In the genomic region with DNA sequence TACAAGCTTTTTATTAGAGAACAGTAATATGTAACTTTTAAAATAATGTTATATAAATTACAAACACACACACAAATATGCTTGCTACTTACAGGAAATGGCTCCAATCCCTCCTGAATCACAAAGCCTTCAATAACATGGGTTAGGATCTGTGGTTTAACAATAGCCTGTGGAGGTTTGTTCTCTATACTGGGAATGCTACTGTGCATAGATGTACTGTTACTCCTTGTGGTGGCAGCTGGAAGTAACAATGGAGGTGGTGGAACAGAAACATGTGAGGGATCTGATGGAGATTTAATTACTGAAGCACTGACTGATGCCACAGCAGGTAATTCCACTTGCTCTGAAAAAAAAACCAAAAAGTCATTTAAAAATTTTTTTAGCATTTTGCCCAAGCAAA, we compare ENCODE assay signal across 13 cellular contexts.
DNase-seq lines count a peak whose midpoint lies in the region; TF ChIP-seq lines count a peak whose summit lies in the region.
"Had no signal": no experiment of that assay in that cellular context is flagged by ENCODE, and none has a peak within 500 bp of the region (broad histone marks: within the 10 kb centered on the region; RNA-seq: fewer than 3 reads in every experiment).

No MANE protein-coding gene starts in this region.

- POLR2A ChIA-PET in A673 (lab: Charles Lee; ENCODE audit: low non-redundant PET) (no interaction called here), RWPE1 (lab: Yijun Ruan, JAX; ENCODE audit: low non-redundant PET) (no interaction called here)

- peak; percentile 35; the same call in 1 of the 2 replicates for TF ChIP-seq CTCF in A673 (conservative IDR thresholded peaks at IDR 0.05; ENCODE audit: low read depth, low read length)
- TF ChIP-seq CTCF in GM12865 (IDR thresholded peaks at IDR 0.05; ENCODE audit: insufficient read depth, low read depth, low read length, missing control alignments): peak; percentile 14
- no peak for TF ChIP-seq CTCF in RWPE1 (conservative IDR thresholded peaks at IDR 0.05; ENCODE audit: low read depth)
- TF ChIP-seq CTCF in fibroblast of pulmonary artery (IDR thresholded peaks at IDR 0.05; ENCODE audit: low read length, missing control alignments): peak; percentile 44
- TF ChIP-seq CTCF in esophagus muscularis mucosa (IDR thresholded peaks at IDR 0.05): peak in 1 of 3 experiments; percentile 6

- H3K4me1 ChIP-seq in A673 (ENCODE audit: insufficient read depth, low read length, poor library complexity, severe bottlenecking): peaks cover 10% of the 10 kb centered on the region
- H3K4me1 ChIP-seq in esophagus muscularis mucosa: no peaks in the 10 kb centered on the region
- H3K4me1 ChIP-seq: SJCRH30 had no signal

- intact Hi-C loops in A673 (cut with micrococcal nuclease; ENCODE audit: unreplicated experiment): no loop called here
- intact Hi-C loops in esophagus muscularis mucosa (cut with DNase I): no loop called here

- BruUV-seq in A673 (replicated peaks; lab: Mats Ljungman, UMichigan): no TSS peak

- H3K27me3 ChIP-seq in A673 (replicated peaks; ENCODE audit: insufficient read depth, low read depth, low read length, poor library complexity) (no peaks in the 10 kb centered on the region), esophagus muscularis mucosa (no peaks in the 10 kb centered on the region)
- H3K27me3 ChIP-seq: SJCRH30 had no signal

- H3K9me3 ChIP-seq in A673 (ENCODE audit: low read depth, low read length, poor library complexity, severe bottlenecking): no peaks in the 10 kb centered on the region
- H3K9me3 ChIP-seq in esophagus muscularis mucosa: no peaks in the 10 kb centered on the region
- H3K9me3 ChIP-seq: SJCRH30 had no signal

- H3K27ac ChIP-seq in A673 (ENCODE audit: low read depth, low read length, poor library complexity, severe bottlenecking) (no peak overlapping the region), RWPE1 (no peak overlapping the region), esophagus muscularis mucosa (replicated peaks in 1 of 4) (no peak overlapping the region)
- H3K27ac ChIP-seq: SJCRH30 had no signal

- no peak for TF ChIP-seq POLR2A in esophagus muscularis mucosa (IDR thresholded peaks at IDR 0.05; ENCODE audit: low read depth)

- H3K4me3 ChIP-seq in A673 (ENCODE audit: low read depth, low read length, poor library complexity, severe bottlenecking) (no peak overlapping the region), GM12865 (ENCODE audit: low read depth, low read length) (no peak overlapping the region), fibroblast of pulmonary artery (replicated peaks; ENCODE audit: low read depth, low read length) (no peak overlapping the region), esophagus muscularis mucosa (no peak overlapping the region)
- H3K4me3 ChIP-seq: SJCRH30 had no signal

- H3K36me3 ChIP-seq in A673 (ENCODE audit: insufficient read depth, low read length, poor library complexity, severe bottlenecking) (peaks cover 59% of the 10 kb centered on the region), esophagus muscularis mucosa (peaks cover 48 to 97% (median 83%) of the 10 kb centered on the region in 4 donors)

- CTCF ChIA-PET in A673 (lab: Charles Lee): no interaction called here
- CTCF ChIA-PET in RWPE1 (lab: Yijun Ruan, JAX): interaction anchor here (0.7 to 0.8 kb wide), 3 partner anchors 12 to 187 kb away, joined by 4 read pairs; no protein-coding TSS in a partner anchor

- no peak for TF ChIP-seq EP300 in esophagus muscularis mucosa (IDR thresholded peaks at IDR 0.05)

- peak; percentile 45 for DNase-seq in A673 (ENCODE audit: low spot score)
- DNase-seq in GM12865 (ENCODE audit: low read depth): no peak
- peak; percentile 15 for DNase-seq in RWPE1 (ENCODE audit: low spot score)
- DNase-seq in fibroblast of pulmonary artery (ENCODE audit: low read depth): peak; percentile 20
- DNase-seq in medulla oblongata (ENCODE audit: extremely low spot score): no peak
- no peak for DNase-seq in UCSD-AML1 (lab: John Stamatoyannopoulos, UW; ENCODE audit: unreplicated experiment)
- DNase-seq in NCI-H774 (lab: John Stamatoyannopoulos, UW): no peak
- DNase-seq in esophagus muscularis mucosa (ENCODE audit: extremely low spot score): no peak
- DNase-seq: activated CD8-positive, alpha-beta T cell treated with anti-CD3 and anti-CD28 coated beads for 36 hours; anterior cingulate cortex; foreskin melanocyte; NCI-H187; SJCRH30 had no signal

Comparison
In these comparisons a context has a peak if more than half of its experiments do, and no peak if none do; other contexts are left out.
1. DNase-seq: peak in A673 (single experiment), RWPE1 (single experiment) and fibroblast of pulmonary artery (single experiment); none in GM12865 (single experiment), medulla oblongata (single experiment), UCSD-AML1 (single experiment), NCI-H774 (single experiment) and esophagus muscularis mucosa (single experiment).